Comparison of ENCODE assay signal across 2 cellular contexts in genomic region chr1:21631590-21631943, GRCh38.
TF ChIP-seq lines count a peak whose summit lies in the region.

No MANE protein-coding gene starts in this region.

TF ChIP-seq in HEK293, 187 proteins besides CTCF, POLR2A, EP300 and RAD21:
- peak; percentile 68 for TF ChIP-seq ZNF548 (tag by site-specific recombination; IDR thresholded peaks at IDR 0.05)

TF ChIP-seq in HepG2, 621 proteins besides CTCF, POLR2A, EP300 and RAD21:
- TF ChIP-seq ZNF629 (CRISPR knock-in tag; conservative IDR thresholded peaks at IDR 0.05): peak; percentile 71
